In the genomic region with DNA sequence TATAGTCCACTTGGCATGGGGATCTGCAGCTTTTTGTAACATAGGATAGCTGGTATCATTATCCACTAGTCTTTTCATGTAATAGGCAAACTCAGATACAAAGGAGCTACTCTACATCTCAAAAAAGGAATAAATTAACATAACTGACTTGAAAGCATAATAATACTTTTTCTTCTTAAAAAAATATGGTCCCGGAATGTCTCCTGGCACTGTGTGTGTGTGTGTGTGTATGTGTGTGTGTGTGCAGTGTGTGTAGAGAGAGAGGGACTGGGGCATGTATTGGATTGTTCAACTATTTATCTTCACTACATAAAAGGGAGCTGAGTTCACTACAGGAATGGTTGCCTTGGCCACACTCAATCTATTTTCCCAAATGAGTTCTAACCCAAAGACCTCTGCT, we compare ENCODE assay signal across 3 cellular contexts.
"Had no signal": no experiment of that assay in that cellular context is flagged by ENCODE, and none has a peak within 500 bp of the region (broad histone marks: within the 10 kb centered on the region; RNA-seq: fewer than 3 reads in every experiment).

No MANE protein-coding gene starts in this region.

- H3K4me3 ChIP-seq: GM12878 had no signal

- DNase-seq: GDM1, GF-D8 had no signal

- ATAC-seq: GM12878 had no signal
